In the genomic region with DNA sequence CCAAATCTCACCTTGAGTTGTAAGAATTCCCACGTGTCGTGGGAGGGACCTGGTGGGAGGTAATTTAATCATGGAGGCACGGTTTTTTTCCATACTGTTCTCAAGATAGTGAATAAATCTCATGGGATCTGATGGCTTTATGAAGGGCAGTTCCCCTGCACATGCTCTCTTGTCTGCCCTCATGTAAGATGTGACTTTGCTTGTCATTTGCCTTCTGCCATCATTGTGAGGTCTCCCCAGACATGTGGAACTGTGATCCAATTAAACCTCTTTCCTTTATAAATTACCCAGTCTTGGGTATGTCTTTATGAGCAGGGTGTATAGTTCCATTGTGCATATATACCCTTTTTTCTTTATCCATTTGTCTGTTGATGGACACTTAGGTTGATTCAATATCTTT, we compare ENCODE assay signal across 38 cellular contexts. TPM values are rescaled to one million over a fixed set of nuclear protein-coding genes. Genes with fewer than 3 reads are reported as not detected.
"Had no signal": no experiment of that assay in that cellular context is flagged by ENCODE, and none has a peak within 500 bp of the region (broad histone marks: within the 10 kb centered on the region; RNA-seq: fewer than 3 reads in every experiment).

No MANE protein-coding gene starts in this region.

- H3K9me3 Mint-ChIP-seq: activated B cell treated with CpG ODN at 0.5 μM for 24 hours; activated CD4-positive, alpha-beta memory T cell treated with anti-CD3 and anti-CD28 coated beads for 36 hours; activated CD4-positive, alpha-beta T cell treated with anti-CD3 and anti-CD28 coated beads, Interleukin-2, amount 10 ng/mL, durations not matched to agents 24 days and 14 days; activated CD8-positive, alpha-beta T cell treated with anti-CD3 and anti-CD28 coated beads for 36 hours; activated naive CD4-positive, alpha-beta T cell treated with anti-CD3 and anti-CD28 coated beads for 36 hours; activated naive CD4-positive, alpha-beta T cell treated with anti-CD3 and anti-CD28 coated beads, Interleukin-2, amount 50 U/mL, for 72 hours; activated naive CD8-positive, alpha-beta T cell treated with anti-CD3 and anti-CD28 coated beads for 36 hours; activated T-cell treated with anti-CD3 and anti-CD28 coated beads, Interleukin-2, amount 50 U/mL, for 4 hours; activated T-cell treated with anti-CD3 and anti-CD28 coated beads, Interleukin-2, amount 50 U/mL, for 72 hours; activated T-helper 1 cell treated with anti-CD3 and anti-CD28 coated beads, Interleukin-12 subunit alpha, Interleukin-12 subunit beta, Interleukin-2, Interleukin-4 antibody, amounts not matched to agents 30 ng/mL and 10 ng/mL and 1 ng/mL, durations not matched to agents 14 hours and 24 hours and 36 hours; activated T-helper 17 cell treated with anti-CD3 and anti-CD28 coated beads, Interleukin-2, amount 50 U/mL, for 72 hours; T-helper 2 cell treated with Interferon-gamma antibody and Interleukin-4, amounts not matched to agents 5 μg/mL and 100 μg/mL, for 36 hours had no signal

- H3K36me3 Mint-ChIP-seq: activated CD4-positive, alpha-beta memory T cell treated with anti-CD3 and anti-CD28 coated beads for 36 hours; activated naive CD4-positive, alpha-beta T cell treated with anti-CD3 and anti-CD28 coated beads, Interleukin-2, amount 50 U/mL, for 72 hours; activated naive CD8-positive, alpha-beta T cell treated with anti-CD3 and anti-CD28 coated beads for 36 hours had no signal

- H3K4me1 Mint-ChIP-seq: activated CD4-positive, alpha-beta T cell treated with anti-CD3 and anti-CD28 coated beads, Interleukin-2, amount 10 ng/mL, durations not matched to agents 24 days and 14 days; activated naive CD8-positive, alpha-beta T cell treated with anti-CD3 and anti-CD28 coated beads for 36 hours; activated T-helper 17 cell treated with anti-CD3 and anti-CD28 coated beads, Interleukin-2, amount 50 U/mL, for 72 hours had no signal

- H3K4me3 Mint-ChIP-seq: activated B cell treated with CpG ODN at 0.5 μM for 24 hours; activated CD4-positive, alpha-beta memory T cell treated with anti-CD3 and anti-CD28 coated beads for 36 hours; activated CD4-positive, alpha-beta T cell treated with anti-CD3 and anti-CD28 coated beads, Interleukin-2, amount 10 ng/mL, durations not matched to agents 24 days and 14 days; activated CD8-positive, alpha-beta T cell treated with anti-CD3 and anti-CD28 coated beads for 36 hours; activated naive CD4-positive, alpha-beta T cell treated with anti-CD3 and anti-CD28 coated beads for 36 hours; activated naive CD8-positive, alpha-beta T cell treated with anti-CD3 and anti-CD28 coated beads for 36 hours; activated T-cell treated with anti-CD3 and anti-CD28 coated beads, Interleukin-2, amount 50 U/mL, for 4 hours; activated T-cell treated with anti-CD3 and anti-CD28 coated beads, Interleukin-2, amount 50 U/mL, for 72 hours; activated T-helper 1 cell treated with anti-CD3 and anti-CD28 coated beads, Interleukin-12 subunit alpha, Interleukin-12 subunit beta, Interleukin-2, Interleukin-4 antibody, amounts not matched to agents 30 ng/mL and 10 ng/mL and 1 ng/mL, durations not matched to agents 14 hours and 24 hours and 36 hours; activated T-helper 17 cell treated with anti-CD3 and anti-CD28 coated beads, Interleukin-2, amount 50 U/mL, for 72 hours; T-helper 2 cell treated with Interferon-gamma antibody and Interleukin-4, amounts not matched to agents 5 μg/mL and 100 μg/mL, for 36 hours had no signal

- H3K27ac Mint-ChIP-seq: activated B cell treated with CpG ODN at 0.5 μM for 24 hours; activated CD4-positive, alpha-beta memory T cell treated with anti-CD3 and anti-CD28 coated beads for 36 hours; activated CD4-positive, alpha-beta T cell treated with anti-CD3 and anti-CD28 coated beads, Interleukin-2, amount 10 ng/mL, durations not matched to agents 24 days and 14 days; activated CD8-positive, alpha-beta T cell treated with anti-CD3 and anti-CD28 coated beads for 36 hours; activated naive CD4-positive, alpha-beta T cell treated with anti-CD3 and anti-CD28 coated beads for 36 hours; activated naive CD4-positive, alpha-beta T cell treated with anti-CD3 and anti-CD28 coated beads, Interleukin-2, amount 50 U/mL, for 72 hours; activated naive CD8-positive, alpha-beta T cell treated with anti-CD3 and anti-CD28 coated beads for 36 hours; activated T-cell treated with anti-CD3 and anti-CD28 coated beads, Interleukin-2, amount 50 U/mL, for 72 hours; activated T-helper 1 cell treated with anti-CD3 and anti-CD28 coated beads, Interleukin-12 subunit alpha, Interleukin-12 subunit beta, Interleukin-2, Interleukin-4 antibody, amounts not matched to agents 30 ng/mL and 10 ng/mL and 1 ng/mL, durations not matched to agents 14 hours and 24 hours and 36 hours; activated T-helper 17 cell treated with anti-CD3 and anti-CD28 coated beads, Interleukin-2, amount 50 U/mL, for 72 hours; T-helper 2 cell treated with Interferon-gamma antibody and Interleukin-4, amounts not matched to agents 5 μg/mL and 100 μg/mL, for 36 hours had no signal

- DNase-seq: activated B cell treated with CpG ODN at 0.5 μM for 24 hours; activated CD4-positive, alpha-beta memory T cell treated with anti-CD3 and anti-CD28 coated beads for 36 hours; activated CD4-positive, alpha-beta T cell treated with anti-CD3 and anti-CD28 coated beads for 4 hours; activated CD4-positive, alpha-beta T cell treated with anti-CD3 and anti-CD28 coated beads, Interleukin-2, amount 10 ng/mL, durations not matched to agents 24 days and 14 days; activated CD4-positive, alpha-beta T cell treated with anti-CD3 and anti-CD28 coated beads, Interleukin-2, amount 50 U/mL, for 1 hour; activated CD4-positive, alpha-beta T cell treated with anti-CD3 and anti-CD28 coated beads, Interleukin-2, amount 50 U/mL, for 4 hours; activated CD4-positive, CD25-positive, alpha-beta regulatory T cell treated with anti-CD3 and anti-CD28 coated beads, Interleukin-2, amount 50 U/mL, for 72 hours; activated CD8-positive, alpha-beta memory T cell treated with anti-CD3 and anti-CD28 coated beads, Interleukin-2, amount 50 U/mL, for 4 hours; activated CD8-positive, alpha-beta T cell treated with anti-CD3 and anti-CD28 coated beads for 36 hours; activated effector memory CD4-positive, alpha-beta T cell treated with anti-CD3 and anti-CD28 coated beads, Interleukin-2, amount 50 U/mL, for 16 hours; activated gamma-delta T cell treated with Interleukin-2 at 50 U/mL for 16 hours; activated naive CD4-positive, alpha-beta T cell; activated naive CD4-positive, alpha-beta T cell treated with anti-CD3 and anti-CD28 coated beads for 36 hours; activated naive CD4-positive, alpha-beta T cell treated with anti-CD3 and anti-CD28 coated beads, Interleukin-2, amount 50 U/mL, for 16 hours; activated naive CD8-positive, alpha-beta T cell treated with anti-CD3 and anti-CD28 coated beads for 36 hours; activated T-cell treated with anti-CD3 and anti-CD28 coated beads for 4 hours; activated T-cell treated with anti-CD3 and anti-CD28 coated beads, Interleukin-2, amount 50 U/mL, for 1 hour; activated T-cell treated with anti-CD3 and anti-CD28 coated beads, Interleukin-2, amount 50 U/mL, for 4 hours; activated T-cell treated with anti-CD3 and anti-CD28 coated beads, Interleukin-2, amount 50 U/mL, for 72 hours; adrenal gland; amniotic stem cell; aorta; body of pancreas; brain microvascular endothelial cell; central memory CD4-positive, alpha-beta T cell; T-helper 2 cell; T-helper 9 cell had no signal

- H3K27me3 Mint-ChIP-seq: activated B cell treated with CpG ODN at 0.5 μM for 24 hours; activated CD4-positive, alpha-beta memory T cell treated with anti-CD3 and anti-CD28 coated beads for 36 hours had no signal

- H3K4me3 ChIP-seq: adrenal gland, body of pancreas, breast epithelium had no signal

- H3K27ac ChIP-seq: adrenal gland, body of pancreas, brain microvascular endothelial cell, breast epithelium, VCaP had no signal

- FAIRE-seq: astrocyte, colon, TTC549 had no signal

- ATAC-seq: activated CD8-positive, alpha-beta T cell treated with anti-CD3 and anti-CD28 coated beads for 36 hours; activated naive CD4-positive, alpha-beta T cell treated with anti-CD3 and anti-CD28 coated beads, Interleukin-2, amount 50 U/mL, for 72 hours; activated T-cell treated with anti-CD3 and anti-CD28 coated beads, Interleukin-2, amount 50 U/mL, for 4 hours; activated T-cell treated with anti-CD3 and anti-CD28 coated beads, Interleukin-2, amount 50 U/mL, for 72 hours; activated T-helper 17 cell treated with anti-CD3 and anti-CD28 coated beads, Interleukin-2, amount 50 U/mL, for 72 hours; body of pancreas had no signal

- H3K36me3 ChIP-seq: adrenal gland, brain microvascular endothelial cell, breast epithelium had no signal

- H3K9me3 ChIP-seq: adrenal gland, body of pancreas, breast epithelium had no signal

RNA-seq across cellular contexts. Expression of a gene that starts 13.1 kb away (rescaled TPM):
- total RNA-seq: activated B cell treated with CpG ODN at 0.5 μM for 24 hours; activated CD4-positive, alpha-beta memory T cell treated with anti-CD3 and anti-CD28 coated beads for 36 hours; activated CD4-positive, alpha-beta T cell treated with anti-CD3 and anti-CD28 coated beads, Interleukin-2, amount 10 ng/mL, durations not matched to agents 24 days and 14 days; activated CD8-positive, alpha-beta memory T cell treated with anti-CD3 and anti-CD28 coated beads for 36 hours; activated CD8-positive, alpha-beta T cell treated with anti-CD3 and anti-CD28 coated beads for 36 hours; activated naive CD4-positive, alpha-beta T cell treated with anti-CD3 and anti-CD28 coated beads for 36 hours; activated naive CD4-positive, alpha-beta T cell treated with anti-CD3 and anti-CD28 coated beads, Interleukin-2, amount 50 U/mL, for 72 hours; activated naive CD8-positive, alpha-beta T cell treated with anti-CD3 and anti-CD28 coated beads for 36 hours; activated T-cell treated with anti-CD3 and anti-CD28 coated beads, Interleukin-2, amount 50 U/mL, for 4 hours; activated T-cell treated with anti-CD3 and anti-CD28 coated beads, Interleukin-2, amount 50 U/mL, for 72 hours; activated T-helper 1 cell treated with anti-CD3 and anti-CD28 coated beads, Interleukin-12 subunit alpha, Interleukin-12 subunit beta, Interleukin-2, Interleukin-4 antibody, amounts not matched to agents 30 ng/mL and 10 ng/mL and 1 ng/mL, durations not matched to agents 14 hours and 24 hours and 36 hours; activated T-helper 17 cell treated with anti-CD3 and anti-CD28 coated beads, Interleukin-2, amount 50 U/mL, for 72 hours; aorta; body of pancreas; cardiac septum had no signal
